ENCODE assay signal across 15 cellular contexts in genomic region chr2:226411206-226411605, GRCh38.
"Had no signal": no experiment of that assay in that cellular context is flagged by ENCODE, and none has a peak within 500 bp of the region (broad histone marks: within the 10 kb centered on the region; RNA-seq: fewer than 3 reads in every experiment).

No MANE protein-coding gene starts in this region.

- H3K9me3 ChIP-seq: left ventricle myocardium inferior had no signal

- H3K4me1 Mint-ChIP-seq: activated CD8-positive, alpha-beta memory T cell treated with anti-CD3 and anti-CD28 coated beads, Interleukin-2, amount 10 ng/mL, durations not matched to agents 7 days and 5 days; natural killer cell had no signal

- DNase-seq: activated CD4-positive, alpha-beta T cell treated with anti-CD3 and anti-CD28 coated beads, Interleukin-2, amount 50 U/mL, for 48 hours; activated CD8-positive, alpha-beta memory T cell treated with anti-CD3 and anti-CD28 coated beads, Interleukin-2, amount 10 ng/mL, durations not matched to agents 7 days and 5 days; activated naive CD4-positive, alpha-beta T cell treated with anti-CD3 and anti-CD28 coated beads, Interleukin-2, amount 50 U/mL, for 16 hours; activated T-cell treated with anti-CD3 and anti-CD28 coated beads, Interleukin-2, amount 50 U/mL, for 1 hour; kidney; left ventricle myocardium inferior; natural killer cell; nucleus accumbens; posterior cingulate gyrus; retina had no signal

- H3K4me1 ChIP-seq: left ventricle myocardium inferior had no signal

- H3K9me3 Mint-ChIP-seq: activated T-helper 2 cell treated with anti-CD3 and anti-CD28 coated beads, Interferon-gamma antibody, Interleukin-2, Interleukin-4, amounts not matched to agents 10 μg/mL and 5 μg/mL and 100 μg/mL, durations not matched to agents 14 hours and 24 hours and 36 hours; memory B cell had no signal

- H3K4me3 ChIP-seq: left ventricle myocardium inferior, skin epidermis had no signal

- H3K36me3 ChIP-seq: left ventricle myocardium inferior had no signal

- H3K27ac ChIP-seq: left ventricle myocardium inferior, skin epidermis, VCaP had no signal

- H3K36me3 Mint-ChIP-seq: activated CD8-positive, alpha-beta memory T cell treated with anti-CD3 and anti-CD28 coated beads, Interleukin-2, amount 10 ng/mL, durations not matched to agents 7 days and 5 days; memory B cell; natural killer cell had no signal

- H3K27ac Mint-ChIP-seq: activated CD8-positive, alpha-beta memory T cell treated with anti-CD3 and anti-CD28 coated beads, Interleukin-2, amount 10 ng/mL, durations not matched to agents 7 days and 5 days; activated T-helper 2 cell treated with anti-CD3 and anti-CD28 coated beads, Interferon-gamma antibody, Interleukin-2, Interleukin-4, amounts not matched to agents 10 μg/mL and 5 μg/mL and 100 μg/mL, durations not matched to agents 14 hours and 24 hours and 36 hours; memory B cell; natural killer cell; stimulated activated naive CD8-positive, alpha-beta T cell treated with anti-CD3 and anti-CD28 coated beads, Interleukin-15, Interleukin-2, amounts not matched to agents 100 ng/mL and 50 ng/mL, for 24 hours had no signal

- H3K4me3 Mint-ChIP-seq: activated CD8-positive, alpha-beta memory T cell treated with anti-CD3 and anti-CD28 coated beads, Interleukin-2, amount 10 ng/mL, durations not matched to agents 7 days and 5 days; memory B cell; natural killer cell; stimulated activated naive CD8-positive, alpha-beta T cell treated with anti-CD3 and anti-CD28 coated beads, Interleukin-15, Interleukin-2, amounts not matched to agents 100 ng/mL and 50 ng/mL, for 24 hours had no signal
